23 cellular contexts compared by ENCODE assay signal in genomic region chr7:151143261-151144015, GRCh38. TPM values are rescaled to one million over a fixed set of nuclear protein-coding genes. Genes with fewer than 3 reads are reported as not detected.
DNase-seq lines count a peak whose midpoint lies in the region; ATAC-seq and TF ChIP-seq lines count a peak whose summit lies in the region.
"Had no signal": no experiment of that assay in that cellular context is flagged by ENCODE, and none has a peak within 500 bp of the region (broad histone marks: within the 10 kb centered on the region; RNA-seq: fewer than 3 reads in every experiment).

No MANE protein-coding gene starts in this region.

- ATAC-seq in Right ventricle myocardium superior (ENCODE audit: poor library complexity) (peak; percentile 51), right cardiac atrium (no peak), left lobe of liver (no peak), GM21390 (IDR thresholded peaks at IDR 0.05; ENCODE audit: unreplicated experiment) (no peak)
- ATAC-seq: activated CD4-positive, alpha-beta T cell treated with anti-CD3 and anti-CD28 coated beads for 36 hours; CD8-positive, alpha-beta T cell had no signal

- H3K4me2 ChIP-seq in neural progenitor cell, result no peak overlapping the region
- H3K4me2 ChIP-seq: hepatocyte, KMS-11 had no signal

- H3K9me3 ChIP-seq in right cardiac atrium (ENCODE audit: control insufficient read depth, low read length) (no peaks in the 10 kb centered on the region), uterus (no peaks in the 10 kb centered on the region), neural progenitor cell (ENCODE audit: low read depth) (no peaks in the 10 kb centered on the region)
- H3K9me3 ChIP-seq: body of pancreas, ovary, vagina had no signal

- no peak overlapping the region for H3K4me3 ChIP-seq in right cardiac atrium (ENCODE audit: low read length)
- no peak overlapping the region for H3K4me3 ChIP-seq in uterus
- no peak overlapping the region for H3K4me3 ChIP-seq in neural progenitor cell
- H3K4me3 ChIP-seq: body of pancreas, hepatocyte, ovary, vagina had no signal

- intact Hi-C loops in Right ventricle myocardium superior (cut with DNase I) (no loop called here), right cardiac atrium (cut with DNase I) (no loop called here), uterus (cut with DNase I; ENCODE audit: low total_unique reads) (loop anchor here (10.0 kb wide), 1 partner anchor 51 kb away; no protein-coding TSS in a partner anchor)

- peaks cover 13% of the 10 kb centered on the region for H4K20me1 ChIP-seq in neural progenitor cell (ENCODE audit: low read depth)

- H3K36me3 ChIP-seq in uterus (no peaks in the 10 kb centered on the region), neural progenitor cell (no peaks in the 10 kb centered on the region)
- H3K36me3 ChIP-seq: ovary had no signal

- TF ChIP-seq POLR2A in uterus (IDR thresholded peaks at IDR 0.05), result no peak

- H3K27ac Mint-ChIP-seq in chondrocyte (ENCODE audit: unreplicated experiment) (peak overlapping the region; percentile 73), neural progenitor cell (no peak overlapping the region)
- H3K27ac Mint-ChIP-seq: activated CD4-positive, alpha-beta T cell treated with anti-CD3 and anti-CD28 coated beads for 36 hours; CD8-positive, alpha-beta T cell had no signal

- H3K4me3 Mint-ChIP-seq in chondrocyte (ENCODE audit: unreplicated experiment) (no peak overlapping the region), neural progenitor cell (no peak overlapping the region)
- H3K4me3 Mint-ChIP-seq: activated CD4-positive, alpha-beta T cell treated with anti-CD3 and anti-CD28 coated beads for 36 hours; CD8-positive, alpha-beta T cell had no signal

- H3F3A ChIP-seq in neural progenitor cell (ENCODE audit: low read depth), result no peaks in the 10 kb centered on the region

- peaks cover 34% of the 10 kb centered on the region for H3K36me3 Mint-ChIP-seq in chondrocyte (ENCODE audit: low read depth)
- peaks cover 20% of the 10 kb centered on the region for H3K36me3 Mint-ChIP-seq in neural progenitor cell

- H3K4me1 Mint-ChIP-seq in chondrocyte (ENCODE audit: low read depth) (no peaks in the 10 kb centered on the region), neural progenitor cell (peaks cover 7% of the 10 kb centered on the region)
- H3K4me1 Mint-ChIP-seq: activated CD4-positive, alpha-beta T cell treated with anti-CD3 and anti-CD28 coated beads for 36 hours had no signal

- H3K27me3 Mint-ChIP-seq in chondrocyte (ENCODE audit: low read depth) (no peaks in the 10 kb centered on the region), neural progenitor cell (ENCODE audit: insufficient read depth, low read depth) (peaks cover 2% of the 10 kb centered on the region)
- H3K27me3 Mint-ChIP-seq: activated CD4-positive, alpha-beta T cell treated with anti-CD3 and anti-CD28 coated beads for 36 hours had no signal

- H3K27me3 ChIP-seq in right cardiac atrium (ENCODE audit: control insufficient read depth, insufficient read depth), result no peaks in the 10 kb centered on the region
- no peaks in the 10 kb centered on the region for H3K27me3 ChIP-seq in uterus
- H3K27me3 ChIP-seq in neural progenitor cell, result no peaks in the 10 kb centered on the region
- H3K27me3 ChIP-seq: body of pancreas, hepatocyte, ovary, vagina had no signal

- H2AFZ ChIP-seq in neural progenitor cell (replicated peaks), result no peak overlapping the region
- H2AFZ ChIP-seq: hepatocyte had no signal

- DNase-seq in Right ventricle myocardium superior (peak; percentile 47), right cardiac atrium (no peak), chondrocyte (ENCODE audit: low spot score) (peak; percentile 92), left lobe of liver (ENCODE audit: low spot score) (peak; percentile 42), uterus (peak; percentile 14), neural progenitor cell (ENCODE audit: low spot score) (no peak)
- DNase-seq in stimulated activated CD4-positive, alpha-beta T cell treated with anti-CD3 and anti-CD28 coated beads, Interleukin-2, amount 100 ng/mL, for 24 hours, result no peak
- DNase-seq: activated CD4-positive, alpha-beta T cell treated with anti-CD3 and anti-CD28 coated beads for 36 hours; activated CD8-positive, alpha-beta memory T cell treated with anti-CD3 and anti-CD28 coated beads, Interleukin-2, amount 50 U/mL, for 4 hours; activated naive CD4-positive, alpha-beta T cell treated with anti-CD3 and anti-CD28 coated beads, Interleukin-2, amount 50 U/mL, for 16 hours; NCI-H1417; NCI-H510A treated with DMSO at 0.1 percent for 48 hours; stimulated activated CD4-positive, alpha-beta T cell treated with anti-CD3 and anti-CD28 coated beads, Interleukin-12 subunit alpha, Interleukin-12 subunit beta, amount 100 ng/mL, for 4 hours; stimulated activated naive CD4-positive, alpha-beta T cell had no signal

- H3K27ac ChIP-seq in right cardiac atrium (ENCODE audit: low read length) (no peak overlapping the region), uterus (no peak overlapping the region), neural progenitor cell (no peak overlapping the region)
- H3K27ac ChIP-seq: body of pancreas, hepatocyte, KMS-11, ovary, vagina had no signal

- H3K4me1 ChIP-seq in right cardiac atrium (ENCODE audit: control insufficient read depth, insufficient read depth, low read length) (peaks cover 3% of the 10 kb centered on the region), uterus (no peaks in the 10 kb centered on the region), neural progenitor cell (peaks cover 19% of the 10 kb centered on the region)
- H3K4me1 ChIP-seq: vagina had no signal

- TF ChIP-seq CTCF in chondrocyte (IDR thresholded peaks at IDR 0.05) (no peak), uterus (IDR thresholded peaks at IDR 0.05) (no peak), neural progenitor cell (IDR thresholded peaks at IDR 0.05) (no peak)

- 66% methylated on average over 25 of the region's 25 CpGs for WGBS in right cardiac atrium

- no peaks in the 10 kb centered on the region for H3K79me2 ChIP-seq in neural progenitor cell (ENCODE audit: low read depth)
- H3K79me2 ChIP-seq: hepatocyte had no signal

- H3K9me3 Mint-ChIP-seq in chondrocyte (ENCODE audit: low read depth), result no peaks in the 10 kb centered on the region
- no peaks in the 10 kb centered on the region for H3K9me3 Mint-ChIP-seq in neural progenitor cell
- H3K9me3 Mint-ChIP-seq: CD8-positive, alpha-beta T cell had no signal

- no peak overlapping the region for H3K9ac ChIP-seq in neural progenitor cell
- H3K9ac ChIP-seq: KMS-11 had no signal

RNA-seq across cellular contexts. Expression of gene GBX1, which starts 24.1 kb away (rescaled TPM):
- total RNA-seq in Right ventricle myocardium superior (2.7 TPM), right cardiac atrium (1 to 10 TPM in 1 of 4 donors, under 1 TPM in 1, not detected in 2; 0.40 to 1.0 TPM), chondrocyte (not detected in 3 replicates), left lobe of liver (not detected), uterus (under 1 TPM in 1 of 4 donors, not detected in 3; 0.41 TPM), neural progenitor cell (ENCODE audit: low replicate concordance) (not detected in 2 replicates)
- 0.14 TPM for polyA plus RNA-seq in right cardiac atrium
- total RNA-seq: body of pancreas; CD8-positive, alpha-beta T cell; hepatocyte; mononuclear cell; OCI-LY7; ovary; vagina had no signal
- polyA plus RNA-seq: hepatocyte, ovary had no signal

RNA-seq across cellular contexts. Expression of gene ASB10, which starts 43.6 kb away (rescaled TPM):
- total RNA-seq in Right ventricle myocardium superior, result 42.6 TPM
- 10 to 100 TPM in 3 of 4 donors, 1 to 10 TPM in 1; 4.5 to 21.0 (median 14.0) TPM for total RNA-seq in right cardiac atrium
- polyA plus RNA-seq in right cardiac atrium, result 14.3 TPM
- total RNA-seq in chondrocyte, result not detected in 3 replicates
- total RNA-seq in left lobe of liver, result not detected
- not detected for total RNA-seq in uterus
- not detected in 2 replicates for total RNA-seq in neural progenitor cell (ENCODE audit: low replicate concordance)
- total RNA-seq: activated CD4-positive, alpha-beta T cell treated with anti-CD3 and anti-CD28 coated beads for 36 hours; body of pancreas; CD8-positive, alpha-beta T cell; hepatocyte; mononuclear cell; OCI-LY7; ovary; vagina had no signal
- polyA plus RNA-seq: hepatocyte, ovary had no signal

RNA-seq across cellular contexts. Expression of gene AGAP3, which starts 57.2 kb away (rescaled TPM):
- total RNA-seq in Right ventricle myocardium superior (62.7 TPM), right cardiac atrium (10 to 100 TPM; 58.3 to 78.8 (median 67.6) TPM), chondrocyte (77.8 to 116 TPM (median 91.4 TPM) in 3 replicates), left lobe of liver (54.7 TPM), uterus (100 to 1,000 TPM in 1 of 4 donors, 10 to 100 TPM in 3; 28.2 to 174 (median 53.2) TPM), neural progenitor cell (ENCODE audit: low replicate concordance) (38.9 and 73.0 TPM in 2 replicates)
- polyA plus RNA-seq in right cardiac atrium, result 61.4 TPM

Comparison
In these comparisons a context has a peak if more than half of its experiments do, and no peak if none do; other contexts are left out.
1. DNase-seq: peak in Right ventricle myocardium superior (single experiment), chondrocyte (single experiment), left lobe of liver (single experiment) and uterus (2 of 2); none in right cardiac atrium (0 of 3), neural progenitor cell (single experiment) and stimulated activated CD4-positive, alpha-beta T cell treated with anti-CD3 and anti-CD28 coated beads, Interleukin-2, amount 100 ng/mL, for 24 hours (0 of 2).